1 cellular context compared by ENCODE assay signal in the genomic region with DNA sequence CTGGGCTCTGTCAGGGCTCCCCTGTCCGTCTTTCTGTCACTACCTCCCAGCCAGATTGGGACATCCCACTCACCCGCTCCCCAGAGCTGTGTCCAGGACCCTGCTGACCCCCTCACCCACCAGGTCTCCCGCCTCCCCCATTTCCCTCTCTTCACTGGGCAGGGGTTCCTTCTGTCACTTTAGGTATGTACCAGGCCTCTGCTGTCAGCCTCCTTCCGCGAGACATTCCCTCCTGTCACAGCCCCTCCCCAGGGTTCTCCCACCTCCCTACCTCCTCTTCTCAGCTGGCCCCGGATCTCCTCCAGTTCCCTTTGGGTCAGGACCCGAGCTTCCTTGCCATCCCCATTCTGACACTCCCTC.
TF ChIP-seq lines count a peak whose summit lies in the region.

No MANE protein-coding gene starts in this region.

TF ChIP-seq in GM23338, 12 proteins besides CTCF, POLR2A, EP300 and RAD21 (continued from another document):
- TF ChIP-seq EZH2phosphoT487 (IDR thresholded peaks at IDR 0.05; ENCODE audit: unreplicated experiment) (no peak), ZNF114 (CRISPR knock-in tag; IDR thresholded peaks at IDR 0.05) (no peak), NANOG (IDR thresholded peaks at IDR 0.05; ENCODE audit: borderline replicate concordance) (no peak), STAT1 (IDR thresholded peaks at IDR 0.05; ENCODE audit: unreplicated experiment) (no peak)
- TF ChIP-seq, protein P1, sequence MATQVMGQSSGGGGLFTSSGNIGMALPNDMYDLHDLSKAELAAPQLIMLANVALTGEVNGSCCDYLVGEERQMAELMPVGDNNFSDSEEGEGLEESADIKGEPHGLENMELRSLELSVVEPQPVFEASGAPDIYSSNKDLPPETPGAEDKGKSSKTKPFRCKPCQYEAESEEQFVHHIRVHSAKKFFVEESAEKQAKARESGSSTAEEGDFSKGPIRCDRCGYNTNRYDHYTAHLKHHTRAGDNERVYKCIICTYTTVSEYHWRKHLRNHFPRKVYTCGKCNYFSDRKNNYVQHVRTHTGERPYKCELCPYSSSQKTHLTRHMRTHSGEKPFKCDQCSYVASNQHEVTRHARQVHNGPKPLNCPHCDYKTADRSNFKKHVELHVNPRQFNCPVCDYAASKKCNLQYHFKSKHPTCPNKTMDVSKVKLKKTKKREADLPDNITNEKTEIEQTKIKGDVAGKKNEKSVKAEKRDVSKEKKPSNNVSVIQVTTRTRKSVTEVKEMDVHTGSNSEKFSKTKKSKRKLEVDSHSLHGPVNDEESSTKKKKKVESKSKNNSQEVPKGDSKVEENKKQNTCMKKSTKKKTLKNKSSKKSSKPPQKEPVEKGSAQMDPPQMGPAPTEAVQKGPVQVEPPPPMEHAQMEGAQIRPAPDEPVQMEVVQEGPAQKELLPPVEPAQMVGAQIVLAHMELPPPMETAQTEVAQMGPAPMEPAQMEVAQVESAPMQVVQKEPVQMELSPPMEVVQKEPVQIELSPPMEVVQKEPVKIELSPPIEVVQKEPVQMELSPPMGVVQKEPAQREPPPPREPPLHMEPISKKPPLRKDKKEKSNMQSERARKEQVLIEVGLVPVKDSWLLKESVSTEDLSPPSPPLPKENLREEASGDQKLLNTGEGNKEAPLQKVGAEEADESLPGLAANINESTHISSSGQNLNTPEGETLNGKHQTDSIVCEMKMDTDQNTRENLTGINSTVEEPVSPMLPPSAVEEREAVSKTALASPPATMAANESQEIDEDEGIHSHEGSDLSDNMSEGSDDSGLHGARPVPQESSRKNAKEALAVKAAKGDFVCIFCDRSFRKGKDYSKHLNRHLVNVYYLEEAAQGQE (IDR thresholded peaks at IDR 0.05; ENCODE audit: unreplicated experiment) = no peak
